In genomic region chr12:95796982-95797289, GRCh38 we compare ENCODE assay signal across 27 cellular contexts. TPM values are rescaled to one million over a fixed set of nuclear protein-coding genes. Genes with fewer than 3 reads are reported as not detected.
DNase-seq lines count a peak whose midpoint lies in the region; ATAC-seq, FAIRE-seq and TF ChIP-seq lines count a peak whose summit lies in the region.
"Had no signal": no experiment of that assay in that cellular context is flagged by ENCODE, and none has a peak within 500 bp of the region (broad histone marks: within the 10 kb centered on the region; RNA-seq: fewer than 3 reads in every experiment).

No MANE protein-coding gene starts in this region.

- H3K36me3 Mint-ChIP-seq in astrocyte (ENCODE audit: low read depth, unreplicated experiment), result no peaks in the 10 kb centered on the region
- no peaks in the 10 kb centered on the region for H3K36me3 Mint-ChIP-seq in type B pancreatic cell
- no peaks in the 10 kb centered on the region for H3K36me3 Mint-ChIP-seq in activated T-cell treated with anti-CD3 and anti-CD28 coated beads, Interleukin-2, amount 50 U/mL, for 24 hours (ENCODE audit: low read depth)
- H3K36me3 Mint-ChIP-seq in T-cell, result no peaks in the 10 kb centered on the region
- H3K36me3 Mint-ChIP-seq: activated CD4-positive, alpha-beta memory T cell treated with anti-CD3 and anti-CD28 coated beads for 36 hours; activated naive CD8-positive, alpha-beta T cell treated with anti-CD3 and anti-CD28 coated beads for 36 hours; CD4-positive, CD25-positive, alpha-beta regulatory T cell had no signal

- H3K4me1 Mint-ChIP-seq in astrocyte (ENCODE audit: low read depth, unreplicated experiment) (peaks cover 8% of the 10 kb centered on the region), type B pancreatic cell (ENCODE audit: unreplicated experiment) (no peaks in the 10 kb centered on the region), T-cell (peaks cover 0 to 4% (median 2%) of the 10 kb centered on the region in 3 donors)
- peaks cover 3% of the 10 kb centered on the region for H3K4me1 Mint-ChIP-seq in activated T-cell treated with anti-CD3 and anti-CD28 coated beads, Interleukin-2, amount 50 U/mL, for 24 hours (ENCODE audit: low read depth)
- H3K4me1 Mint-ChIP-seq: nephron progenitor cell had no signal

- H2AFZ ChIP-seq in IMR-90 (replicated peaks; ENCODE audit: low read length, poor library complexity) (no peak overlapping the region), astrocyte (ENCODE audit: low read depth, low read length) (no peak overlapping the region)
- H2AFZ ChIP-seq: parathyroid adenoma had no signal

- H3K27me3 ChIP-seq in IMR-90 (ENCODE audit: control insufficient read depth, insufficient read depth, low read length), result peaks cover 2% of the 10 kb centered on the region; the same call in 1 of the 2 replicates
- H3K27me3 ChIP-seq in astrocyte (ENCODE audit: insufficient read depth, low read length), result peaks cover under 1% of the 10 kb centered on the region
- H3K27me3 ChIP-seq: ascending aorta, dorsolateral prefrontal cortex, Peyer's patch, SJSA1 had no signal

- H3K27ac ChIP-seq in IMR-90 (ENCODE audit: insufficient read depth, low read length), result no peak overlapping the region
- no peak overlapping the region for H3K27ac ChIP-seq in astrocyte (ENCODE audit: low read depth, low read length)
- H3K27ac ChIP-seq: ascending aorta, dorsolateral prefrontal cortex, parathyroid adenoma, Peyer's patch, SJSA1 had no signal

- peak; percentile 21 for DNase-seq in IMR-90
- DNase-seq in astrocyte (ENCODE audit: low read depth), result peak; percentile 18
- peak; percentile 47 for DNase-seq in fibroblast of the aortic adventitia (ENCODE audit: low read depth)
- DNase-seq in type B pancreatic cell (ENCODE audit: extremely low spot score, unreplicated experiment), result no peak
- no peak for DNase-seq in activated T-cell treated with anti-CD3 and anti-CD28 coated beads, Interleukin-2, amount 50 U/mL, for 24 hours
- no peak for DNase-seq in T-cell
- no peak for DNase-seq in NCI-H1092 treated with DMSO at 0.1 percent for 48 hours (lab: John Stamatoyannopoulos, UW)
- DNase-seq: activated CD4-positive, alpha-beta memory T cell treated with anti-CD3 and anti-CD28 coated beads for 36 hours; activated naive CD8-positive, alpha-beta T cell treated with anti-CD3 and anti-CD28 coated beads for 36 hours; CD4-positive, CD25-positive, alpha-beta regulatory T cell; dorsolateral prefrontal cortex; head of caudate nucleus; kidney; NCI-H1048; NCI-H1930; NCI-H526; nephron progenitor cell; NK-92 treated with Interleukin-12 subunit alpha and Interleukin-12 subunit beta, amount 100 ng/mL, for 24 hours; Peyer's patch; right cardiac atrium; stimulated activated CD4-positive, alpha-beta T cell treated with anti-CD3 and anti-CD28 coated beads, Interleukin-4, amount 100 ng/mL, for 1 hour; substantia nigra; T-helper 1 cell had no signal

- H3K9ac ChIP-seq in IMR-90 (ENCODE audit: low read depth, low read length) (no peak overlapping the region), astrocyte (ENCODE audit: low read length) (no peak overlapping the region)
- H3K9ac ChIP-seq: parathyroid adenoma had no signal

- H3K27me3 Mint-ChIP-seq in astrocyte (ENCODE audit: low read depth, unreplicated experiment), result peaks cover 8% of the 10 kb centered on the region
- peaks cover 49% of the 10 kb centered on the region for H3K27me3 Mint-ChIP-seq in type B pancreatic cell
- peaks cover 49% of the 10 kb centered on the region for H3K27me3 Mint-ChIP-seq in activated T-cell treated with anti-CD3 and anti-CD28 coated beads, Interleukin-2, amount 50 U/mL, for 24 hours
- peaks cover 15 to 24% of the 10 kb centered on the region in 2 donors for H3K27me3 Mint-ChIP-seq in T-cell

- H2BK120ac ChIP-seq in IMR-90 (ENCODE audit: low read depth, low read length), result no peak overlapping the region

- H3K4me1 ChIP-seq in IMR-90 (ENCODE audit: control insufficient read depth, insufficient read depth, low read length), result 0 out of 2 replicates have a peak, but pooled peaks cover 1% of the 10 kb centered on the region
- no peaks in the 10 kb centered on the region for H3K4me1 ChIP-seq in astrocyte (ENCODE audit: insufficient read depth, low read length)
- H3K4me1 ChIP-seq: parathyroid adenoma had no signal

- H3K9me3 ChIP-seq in IMR-90 (ENCODE audit: control insufficient read depth, insufficient read depth, low read length) (no peaks in the 10 kb centered on the region), astrocyte (ENCODE audit: insufficient read depth, low read depth, low read length) (no peaks in the 10 kb centered on the region)
- H3K9me3 ChIP-seq: ascending aorta, Peyer's patch, SJSA1 had no signal

- 73% methylated on average over 2 of the region's 2 CpGs; no CpG with 5 or more reads in 1 of the 2 experiments for WGBS in IMR-90 (ENCODE audit: extremely low coverage in 2 of 2, insufficient read length in 1 of 2), 2 experiments

- H4K20me1 ChIP-seq in IMR-90 (ENCODE audit: insufficient read depth, low read length) (no peaks in the 10 kb centered on the region), astrocyte (ENCODE audit: insufficient read depth, low read length) (no peaks in the 10 kb centered on the region)

- H3K36me3 ChIP-seq in IMR-90 (ENCODE audit: control insufficient read depth, insufficient read depth, low read length) (no peaks in the 10 kb centered on the region), astrocyte (ENCODE audit: insufficient read depth, low read length) (no peaks in the 10 kb centered on the region)
- H3K36me3 ChIP-seq: ascending aorta, Peyer's patch, SJSA1 had no signal

- BruUV-seq in IMR-90 (replicated peaks; lab: Mats Ljungman, UMichigan), result no TSS peak

- no peak overlapping the region for H4K8ac ChIP-seq in IMR-90 (ENCODE audit: low read depth in 2 of 2, low read length in 2 of 2)

- in situ Hi-C loops in IMR-90 (cut with MboI; ENCODE audit: low sequenced_read_pairs), result no loop called here

- no peak overlapping the region for H2BK5ac ChIP-seq in IMR-90 (ENCODE audit: low read depth, low read length, poor library complexity, severe bottlenecking)

- peak overlapping the region; percentile 52; the same call in 1 of the 2 replicates for H2BK20ac ChIP-seq in IMR-90 (ENCODE audit: low read depth, low read length)

- CTCF ChIA-PET in IMR-90 (lab: Yijun Ruan, JAX) (interaction anchor here (0.7 kb wide), 1 partner anchor 136 kb away, joined by 3 read pairs; no protein-coding TSS in a partner anchor), T-cell (lab: Charles Lee) (no interaction called here)

- H3K18ac ChIP-seq in IMR-90 (ENCODE audit: low read depth, low read length), result no peak overlapping the region

- H3K79me1 ChIP-seq in IMR-90 (ENCODE audit: low read depth in 1 of 2, low read length in 2 of 2), result no peaks in the 10 kb centered on the region

- no peak overlapping the region for H4K5ac ChIP-seq in IMR-90 (ENCODE audit: low read depth, low read length)

- no peaks in the 10 kb centered on the region for H3K9me3 Mint-ChIP-seq in astrocyte (ENCODE audit: unreplicated experiment)
- H3K9me3 Mint-ChIP-seq in type B pancreatic cell, result no peaks in the 10 kb centered on the region
- H3K9me3 Mint-ChIP-seq in activated T-cell treated with anti-CD3 and anti-CD28 coated beads, Interleukin-2, amount 50 U/mL, for 24 hours, result no peaks in the 10 kb centered on the region
- H3K9me3 Mint-ChIP-seq in T-cell, result no peaks in the 10 kb centered on the region
- H3K9me3 Mint-ChIP-seq: activated CD4-positive, alpha-beta memory T cell treated with anti-CD3 and anti-CD28 coated beads for 36 hours; activated naive CD8-positive, alpha-beta T cell treated with anti-CD3 and anti-CD28 coated beads for 36 hours; nephron progenitor cell had no signal

- dilution Hi-C loops in IMR-90 (cut with HindIII; ENCODE audit: low sequenced_read_pairs, unreplicated experiment), result no loop called here

- H3K27ac Mint-ChIP-seq in astrocyte (ENCODE audit: unreplicated experiment) (no peak overlapping the region), type B pancreatic cell (peak overlapping the region; percentile 7), T-cell (no peak overlapping the region)
- H3K27ac Mint-ChIP-seq in activated T-cell treated with anti-CD3 and anti-CD28 coated beads, Interleukin-2, amount 50 U/mL, for 24 hours, result no peak overlapping the region
- H3K27ac Mint-ChIP-seq: activated CD4-positive, alpha-beta memory T cell treated with anti-CD3 and anti-CD28 coated beads for 36 hours; activated naive CD8-positive, alpha-beta T cell treated with anti-CD3 and anti-CD28 coated beads for 36 hours; CD4-positive, CD25-positive, alpha-beta regulatory T cell; nephron progenitor cell had no signal

- no peak overlapping the region for H2AK9ac ChIP-seq in IMR-90 (replicated peaks; ENCODE audit: low read depth, low read length, poor library complexity)

- no peak for TF ChIP-seq RAD21 in IMR-90 (IDR thresholded peaks at IDR 0.05; ENCODE audit: low read length)

- ATAC-seq in IMR-90 (ENCODE audit: low read depth) (no peak; the same call in 1 of the 2 replicates), T-cell (replicated peaks in 1 of 4) (no peak)
- ATAC-seq: GM12878, right cardiac atrium had no signal

- H4K91ac ChIP-seq in IMR-90 (ENCODE audit: insufficient read depth, low read depth, low read length), result no peak overlapping the region

- H3K9me1 ChIP-seq in IMR-90 (ENCODE audit: insufficient read depth, low read length), result peaks cover 5% of the 10 kb centered on the region

- 0 out of 2 replicates have a peak overlapping the region, but pooled peaks have one; percentile 29 for H3K4ac ChIP-seq in IMR-90 (ENCODE audit: low read depth, low read length)

- 0 out of 2 replicates have a peak overlapping the region, but pooled peaks have one; percentile 4 for H3K14ac ChIP-seq in IMR-90 (replicated peaks; ENCODE audit: low read depth, low read length)

- TF ChIP-seq POLR2A in IMR-90 (IDR thresholded peaks at IDR 0.05; ENCODE audit: low read depth, low read length), result no peak

- no peak for TF ChIP-seq CTCF in IMR-90 (conservative IDR thresholded peaks at IDR 0.05; ENCODE audit: low read depth, low read length)
- no peak for TF ChIP-seq CTCF in astrocyte (IDR thresholded peaks at IDR 0.05; ENCODE audit: insufficient read depth, low read depth, low read length)
- TF ChIP-seq CTCF in fibroblast of the aortic adventitia (IDR thresholded peaks at IDR 0.05; ENCODE audit: insufficient read depth, low read length), result no peak
- TF ChIP-seq CTCF in type B pancreatic cell (conservative IDR thresholded peaks at IDR 0.05), result no peak

- no peak overlapping the region; the same call in none of the 2 replicates for H3K23ac ChIP-seq in IMR-90 (ENCODE audit: low read depth, low read length)

- no peak overlapping the region; the same call in 2 of the 3 replicates for H2BK15ac ChIP-seq in IMR-90 (ENCODE audit: low read depth, low read length)

- FAIRE-seq in astrocyte (lab: Jason Lieb, UNC), result no peak
- FAIRE-seq: GM12878, kidney had no signal

- H3K4me3 Mint-ChIP-seq in astrocyte (ENCODE audit: unreplicated experiment) (no peak overlapping the region), type B pancreatic cell (no peak overlapping the region), T-cell (no peak overlapping the region)
- H3K4me3 Mint-ChIP-seq in activated T-cell treated with anti-CD3 and anti-CD28 coated beads, Interleukin-2, amount 50 U/mL, for 24 hours, result no peak overlapping the region
- H3K4me3 Mint-ChIP-seq: activated CD4-positive, alpha-beta memory T cell treated with anti-CD3 and anti-CD28 coated beads for 36 hours; activated naive CD8-positive, alpha-beta T cell treated with anti-CD3 and anti-CD28 coated beads for 36 hours; CD4-positive, CD25-positive, alpha-beta regulatory T cell; nephron progenitor cell had no signal

- no peak overlapping the region for H3K4me3 ChIP-seq in IMR-90 (ENCODE audit: insufficient read depth, low read depth, low read length)
- no peak overlapping the region for H3K4me3 ChIP-seq in astrocyte (ENCODE audit: insufficient read depth, low read depth, low read length)
- H3K4me3 ChIP-seq in fibroblast of the aortic adventitia (ENCODE audit: low read depth, low read length), result no peak overlapping the region
- H3K4me3 ChIP-seq: ascending aorta, dorsolateral prefrontal cortex, GM12878, Peyer's patch, SJSA1 had no signal

- no peak overlapping the region for H2AK5ac ChIP-seq in IMR-90 (ENCODE audit: low read depth, low read length)

- intact Hi-C loops in IMR-90 (cut with micrococcal nuclease), result no loop called here

- POLR2A ChIA-PET in IMR-90 (lab: Charles Lee; ENCODE audit: unreplicated experiment) (no interaction called here), T-cell (lab: Charles Lee) (no interaction called here)

- H3K56ac ChIP-seq in IMR-90 (ENCODE audit: extremely low read depth, insufficient read depth, low read length), result no peak overlapping the region

- no peaks in the 10 kb centered on the region for H3K79me2 ChIP-seq in astrocyte (ENCODE audit: insufficient read depth, low read length)
- H3K79me2 ChIP-seq: parathyroid adenoma had no signal

- no peak overlapping the region for H3K4me2 ChIP-seq in IMR-90 (ENCODE audit: low read depth, low read length)
- no peak overlapping the region for H3K4me2 ChIP-seq in astrocyte (ENCODE audit: low read length)

RNA-seq across cellular contexts. Expression of gene NTN4, which starts 6.4 kb away (rescaled TPM):
- total RNA-seq in IMR-90 (2012; rRNA removed), result 38.6 and 56.6 TPM in 2 replicates
- polyA plus RNA-seq in IMR-90 (2012; rRNA removed), result 41.9 and 54.6 TPM in 2 replicates
- polyA plus RNA-seq in IMR-90 (2012; cell fraction: cytosol; rRNA removed), result 31.5 and 63.6 TPM in 2 replicates
- polyA plus RNA-seq in IMR-90 (2012; cell fraction: nucleus; rRNA removed; ENCODE audit: low replicate concordance), result 26.9 and 52.8 TPM in 2 replicates
- 22.6 and 28.9 TPM in 2 replicates for total RNA-seq in astrocyte
- total RNA-seq in fibroblast of the aortic adventitia (ENCODE audit: low replicate concordance), result 8.7 and 71.8 TPM in 2 replicates
- total RNA-seq in type B pancreatic cell (ENCODE audit: low replicate concordance), result 21.2 and 23.5 TPM in 2 replicates
- total RNA-seq in T-cell, result 1 to 10 TPM in 3 of 5 donors, under 1 TPM in 2; 0.53 to 4.1 (median 1.3) TPM
- total RNA-seq: activated naive CD8-positive, alpha-beta T cell treated with anti-CD3 and anti-CD28 coated beads for 36 hours; CD4-positive, CD25-positive, alpha-beta regulatory T cell had no signal
- polyA plus RNA-seq: GM12878 had no signal

Comparison
In these comparisons a context has a peak if more than half of its experiments do, and no peak if none do; other contexts are left out.
1. DNase-seq: peak in IMR-90 (single experiment), astrocyte (single experiment) and fibroblast of the aortic adventitia (single experiment); none in type B pancreatic cell (single experiment), activated T-cell treated with anti-CD3 and anti-CD28 coated beads, Interleukin-2, amount 50 U/mL, for 24 hours (single experiment), T-cell (0 of 34) and NCI-H1092 treated with DMSO at 0.1 percent for 48 hours (single experiment).